ENCODE assay signal across 8 cellular contexts in genomic region chr3:45145223-45145622, GRCh38. TPM values are rescaled to one million over a fixed set of nuclear protein-coding genes. Genes with fewer than 3 reads are reported as not detected.
DNase-seq lines count a peak whose midpoint lies in the region; ATAC-seq and TF ChIP-seq lines count a peak whose summit lies in the region.

No MANE protein-coding gene starts in this region.

- 10 to 18% (median 11%) methylated on average over 12 to 15 of the region's 15 CpGs for WGBS in spleen, 5 donors

- peaks cover 0 to 2% (median 0%) of the 10 kb centered on the region in 8 donors for H3K9me3 ChIP-seq in spleen

- POLR2A ChIA-PET in activated CD8-positive, alpha-beta T cell treated with anti-CD3 and anti-CD28 coated beads, Interleukin-2, amount 10 ng/mL, durations not matched to agents 7 days and 5 days (lab: Charles Lee): interaction anchor here (1.0 kb wide), 1 partner anchor 10 kb away, joined by 3 read pairs; no protein-coding TSS in a partner anchor

- H3K4me1 Mint-ChIP-seq in activated CD8-positive, alpha-beta T cell treated with anti-CD3 and anti-CD28 coated beads, Interleukin-2, amount 10 ng/mL, durations not matched to agents 7 days and 5 days (ENCODE audit: low read depth): peaks cover 28% of the 10 kb centered on the region

- H3K27ac Mint-ChIP-seq in activated CD8-positive, alpha-beta T cell treated with anti-CD3 and anti-CD28 coated beads, Interleukin-2, amount 10 ng/mL, durations not matched to agents 7 days and 5 days: no peak overlapping the region

- peaks cover 12 to 25% (median 16%) of the 10 kb centered on the region in 6 donors for H3K4me1 ChIP-seq in spleen

- no peak for ATAC-seq in activated CD8-positive, alpha-beta T cell treated with anti-CD3 and anti-CD28 coated beads, Interleukin-2, amount 10 ng/mL, durations not matched to agents 7 days and 5 days
- ATAC-seq in GM21423 (IDR thresholded peaks at IDR 0.05; ENCODE audit: unreplicated experiment): no peak

- peaks cover 9% of the 10 kb centered on the region for H3K36me3 Mint-ChIP-seq in activated CD8-positive, alpha-beta T cell treated with anti-CD3 and anti-CD28 coated beads, Interleukin-2, amount 10 ng/mL, durations not matched to agents 7 days and 5 days (ENCODE audit: low read depth)

- no peak overlapping the region for H3K27ac ChIP-seq in spleen

- CTCF ChIA-PET in activated CD8-positive, alpha-beta T cell treated with anti-CD3 and anti-CD28 coated beads, Interleukin-2, amount 10 ng/mL, durations not matched to agents 7 days and 5 days (lab: Charles Lee): interaction anchor here (1.0 to 4.0 kb wide), 3 partner anchors 26 to 104 kb away, joined by 3 to 17 read pairs (median 3); no protein-coding TSS in a partner anchor

- H3K36me3 ChIP-seq in spleen: no peaks in the 10 kb centered on the region

- intact Hi-C loops in spleen (cut with DNase I; ENCODE audit: low total_unique reads): no loop called here

- DNase-seq in DMS53 (lab: John Stamatoyannopoulos, UW) (peak; percentile 15), DMS53 treated with DMSO at 0.1 percent for 48 hours (lab: John Stamatoyannopoulos, UW; ENCODE audit: unreplicated experiment) (no peak), spleen (no peak), AG20443 (ENCODE audit: low spot score) (no peak), SK-N-DZ (ENCODE audit: low spot score) (no peak)
- no peak for DNase-seq in activated CD8-positive, alpha-beta T cell treated with anti-CD3 and anti-CD28 coated beads, Interleukin-2, amount 10 ng/mL, durations not matched to agents 7 days and 5 days

- peaks cover 55% of the 10 kb centered on the region for H3K27me3 Mint-ChIP-seq in activated CD8-positive, alpha-beta T cell treated with anti-CD3 and anti-CD28 coated beads, Interleukin-2, amount 10 ng/mL, durations not matched to agents 7 days and 5 days (ENCODE audit: low read depth)

- no peak for TF ChIP-seq CTCF in spleen (IDR thresholded peaks at IDR 0.05 in 8 of 11, conservative IDR thresholded peaks at IDR 0.05 in 3 of 11)

- no peak for TF ChIP-seq POLR2A in spleen (IDR thresholded peaks at IDR 0.05)

- H3K27me3 ChIP-seq in spleen (replicated peaks in 1 of 7): peaks cover 0 to 47% (median 27%) of the 10 kb centered on the region in 7 donors

- no peaks in the 10 kb centered on the region for H3K9me3 Mint-ChIP-seq in activated CD8-positive, alpha-beta T cell treated with anti-CD3 and anti-CD28 coated beads, Interleukin-2, amount 10 ng/mL, durations not matched to agents 7 days and 5 days (ENCODE audit: insufficient read depth)

- peak overlapping the region; percentile 81 for H3K4me3 ChIP-seq in iPS-11a (ENCODE audit: low read depth, low read length)
- H3K4me3 ChIP-seq in spleen: peak overlapping the region; percentile 12 to 72 (median 48)

- peak overlapping the region; percentile 85 for H3K4me3 Mint-ChIP-seq in activated CD8-positive, alpha-beta T cell treated with anti-CD3 and anti-CD28 coated beads, Interleukin-2, amount 10 ng/mL, durations not matched to agents 7 days and 5 days

RNA-seq across cellular contexts. Expression of gene CDCP1, which starts 1.0 kb away (rescaled TPM):
- 10 to 100 TPM; 16.4 to 17.7 TPM for total RNA-seq in activated CD8-positive, alpha-beta T cell treated with anti-CD3 and anti-CD28 coated beads, Interleukin-2, amount 10 ng/mL, durations not matched to agents 7 days and 5 days
- 1 to 10 TPM; 1.0 to 3.6 (median 3.0) TPM for total RNA-seq in spleen
- polyA plus RNA-seq in spleen: under 1 TPM; 0.15 to 0.80 (median 0.18) TPM
- polyA plus RNA-seq in SK-N-DZ (2014; cell fraction: cytosol; rRNA removed): not detected in 2 replicates
- polyA plus RNA-seq in SK-N-DZ (2014; cell fraction: nucleus; rRNA removed): not detected in 2 replicates
